Comparison of ENCODE assay signal across 27 cellular contexts in genomic region chr14:29706700-29707099, GRCh38.
"Had no signal": no experiment of that assay in that cellular context is flagged by ENCODE, and none has a peak within 500 bp of the region (broad histone marks: within the 10 kb centered on the region; RNA-seq: fewer than 3 reads in every experiment).

No MANE protein-coding gene starts in this region.

- ATAC-seq: natural killer cell; right cardiac atrium; stimulated activated effector memory CD8-positive, alpha-beta T cell treated with anti-CD3 and anti-CD28 coated beads, Interleukin-12 subunit alpha, Interleukin-12 subunit beta, amount 100 ng/mL, for 72 hours had no signal

- H3K4me3 ChIP-seq: left ventricle myocardium inferior, lung, neural progenitor cell, sigmoid colon, spleen, suprapubic skin, thoracic aorta, tibial artery, uterus had no signal

- H3K27ac ChIP-seq: left ventricle myocardium inferior, neural progenitor cell, neutrophil, parathyroid adenoma, sigmoid colon, spleen, suprapubic skin, thoracic aorta, tibial artery, uterus had no signal

- H3K9ac ChIP-seq: neural progenitor cell, parathyroid adenoma had no signal

- DNase-seq: hypothalamus; immature natural killer cell; kidney; left ventricle myocardium inferior; mesendoderm; naive B cell; natural killer cell; nephron progenitor cell; occipital lobe; retina; right cardiac atrium; sigmoid colon; small intestine; spleen; stimulated activated CD4-positive, alpha-beta T cell treated with anti-CD3 and anti-CD28 coated beads, Interleukin-4, amount 100 ng/mL, for 24 hours; stimulated activated naive CD4-positive, alpha-beta T cell; tibial artery; trophoblast cell; uterus had no signal

- FAIRE-seq: islet of Langerhans, kidney, small intestine had no signal

- H3K36me3 ChIP-seq: left ventricle myocardium inferior, neural progenitor cell, neutrophil, sigmoid colon, spleen, suprapubic skin, thoracic aorta, tibial artery, uterus had no signal

- H3K9me3 ChIP-seq: neutrophil, sigmoid colon, spleen, suprapubic skin, thoracic aorta, tibial artery, uterus had no signal

- H2AFZ ChIP-seq: neural progenitor cell, parathyroid adenoma had no signal

- H3K4me1 ChIP-seq: left ventricle myocardium inferior, neural progenitor cell, sigmoid colon, spleen, suprapubic skin, tibial artery, uterus had no signal

- H3K4me2 ChIP-seq: neural progenitor cell had no signal

- H3K27me3 ChIP-seq: neural progenitor cell, neutrophil, sigmoid colon, spleen, suprapubic skin, tibial artery, uterus had no signal
